ENCODE assay signal across 23 cellular contexts in genomic region chr17:77746391-77746790, GRCh38.
DNase-seq lines count a peak whose midpoint lies in the region; ATAC-seq and TF ChIP-seq lines count a peak whose summit lies in the region.
"Had no signal": no experiment of that assay in that cellular context is flagged by ENCODE, and none has a peak within 500 bp of the region (broad histone marks: within the 10 kb centered on the region; RNA-seq: fewer than 3 reads in every experiment).

No MANE protein-coding gene starts in this region.

- H2AFZ ChIP-seq in neural cell (ENCODE audit: low read depth, low read length): peak overlapping the region; percentile 70

- peak overlapping the region in 1 of 5 experiments; percentile 59 for H3K4me3 Mint-ChIP-seq in brain
- no peak overlapping the region for H3K4me3 Mint-ChIP-seq in stimulated activated naive B cell treated with anti-CD40 and anti-IgM and Interleukin-4, amounts not matched to agents 10 μg/mL and 1 μg/mL and 100 μg/mL, for 72 hours
- H3K4me3 Mint-ChIP-seq: CD4-positive, CD25-positive, alpha-beta regulatory T cell; GM23338 had no signal

- peak overlapping the region in 4 of 5 experiments; percentile 55 to 95 (median 80) for H3K27ac Mint-ChIP-seq in brain
- H3K27ac Mint-ChIP-seq in stimulated activated naive B cell treated with anti-CD40 and anti-IgM and Interleukin-4, amounts not matched to agents 10 μg/mL and 1 μg/mL and 100 μg/mL, for 72 hours: peak overlapping the region; percentile 4
- H3K27ac Mint-ChIP-seq: CD4-positive, CD25-positive, alpha-beta regulatory T cell; GM23338; IgD-negative memory B cell had no signal

- ATAC-seq in stimulated activated naive B cell treated with anti-CD40 and anti-IgM and Interleukin-4, amounts not matched to agents 10 μg/mL and 1 μg/mL and 100 μg/mL, for 72 hours (replicated peaks): no peak
- ATAC-seq: A549 had no signal

- no peaks in the 10 kb centered on the region for H3K36me3 Mint-ChIP-seq in brain
- H3K36me3 Mint-ChIP-seq in stimulated activated naive B cell treated with anti-CD40 and anti-IgM and Interleukin-4, amounts not matched to agents 10 μg/mL and 1 μg/mL and 100 μg/mL, for 72 hours: peaks cover 4 to 5% of the 10 kb centered on the region in 2 donors
- H3K36me3 Mint-ChIP-seq: CD4-positive, CD25-positive, alpha-beta regulatory T cell had no signal

- no peak for DNase-seq in stimulated activated naive B cell treated with anti-CD40 and anti-IgM and Interleukin-4, amounts not matched to agents 10 μg/mL and 1 μg/mL and 100 μg/mL, for 72 hours
- DNase-seq in OCI-M1 (lab: John Stamatoyannopoulos, UW) (no peak), UCSD-AML1 (lab: John Stamatoyannopoulos, UW; ENCODE audit: unreplicated experiment) (no peak), NCI-H1048 (lab: John Stamatoyannopoulos, UW) (no peak)
- DNase-seq: CD4-positive, CD25-positive, alpha-beta regulatory T cell; EL; GF-D8; HCEC 1CT; NCI-H1105 treated with DMSO at 0.1 percent for 48 hours; NCI-H1694; NCI-H2081 treated with DMSO at 0.1 percent for 48 hours; NCI-H2171 treated with DMSO at 0.1 percent for 48 hours; NCI-H446; NCI-H69; SIG-M5; SK-N-SH had no signal

- H3K27ac ChIP-seq in HUES48 (ENCODE audit: low read depth, low read length) (peak overlapping the region; percentile 26), neural cell (ENCODE audit: low read length) (peak overlapping the region; percentile 72)
- H3K27ac ChIP-seq: A549, RWPE1 had no signal

- TF ChIP-seq RAD21 in neural cell (conservative IDR thresholded peaks at IDR 0.05): no peak

- 0 out of 2 replicates have a peak, but pooled peaks cover 6% of the 10 kb centered on the region for H3K27me3 ChIP-seq in HUES48 (ENCODE audit: control insufficient read depth, insufficient read depth, low read length)
- no peaks in the 10 kb centered on the region for H3K27me3 ChIP-seq in neural cell (ENCODE audit: insufficient read depth, low read depth, low read length)

- TF ChIP-seq EP300 in neural cell (conservative IDR thresholded peaks at IDR 0.05; ENCODE audit: poor library complexity, severe bottlenecking): no peak

- H3K27me3 Mint-ChIP-seq in brain: peaks cover 11% of the 10 kb centered on the region
- H3K27me3 Mint-ChIP-seq in stimulated activated naive B cell treated with anti-CD40 and anti-IgM and Interleukin-4, amounts not matched to agents 10 μg/mL and 1 μg/mL and 100 μg/mL, for 72 hours: peaks cover 23 to 31% of the 10 kb centered on the region in 2 donors

- no peak overlapping the region for H3K4me2 ChIP-seq in neural cell (ENCODE audit: low read length)
- H3K4me2 ChIP-seq: A549, GM23338, SK-N-SH had no signal

- H4K20me1 ChIP-seq in neural cell (ENCODE audit: insufficient read depth): no peaks in the 10 kb centered on the region

- TF ChIP-seq CTCF in brain (conservative IDR thresholded peaks at IDR 0.05) (no peak), neural cell (IDR thresholded peaks at IDR 0.05; ENCODE audit: poor library complexity, severe bottlenecking) (no peak)

- no peaks in the 10 kb centered on the region for H3F3A ChIP-seq in neural cell (ENCODE audit: insufficient read depth, low read length, poor library complexity, severe bottlenecking)

- peaks cover 47% of the 10 kb centered on the region for H3K4me1 Mint-ChIP-seq in brain
- no peaks in the 10 kb centered on the region for H3K4me1 Mint-ChIP-seq in stimulated activated naive B cell treated with anti-CD40 and anti-IgM and Interleukin-4, amounts not matched to agents 10 μg/mL and 1 μg/mL and 100 μg/mL, for 72 hours
- H3K4me1 Mint-ChIP-seq: CD4-positive, CD25-positive, alpha-beta regulatory T cell; IgD-negative memory B cell had no signal

- peaks cover 15% of the 10 kb centered on the region for H3K4me1 ChIP-seq in HUES48 (ENCODE audit: control insufficient read depth, insufficient read depth, low read length)
- H3K4me1 ChIP-seq: A549 had no signal

- H3K36me3 ChIP-seq in HUES48 (ENCODE audit: control insufficient read depth, insufficient read depth, low read length): no peaks in the 10 kb centered on the region
- no peaks in the 10 kb centered on the region for H3K36me3 ChIP-seq in neural cell (ENCODE audit: insufficient read depth, low read length)

- H3K9me3 ChIP-seq in HUES48 (ENCODE audit: control insufficient read depth, insufficient read depth, low read length): no peaks in the 10 kb centered on the region
- H3K9me3 ChIP-seq in neural cell (ENCODE audit: low read length): no peaks in the 10 kb centered on the region
- H3K9me3 ChIP-seq: SK-N-SH had no signal

- H3K4me3 ChIP-seq in HUES48 (ENCODE audit: low read depth, low read length) (no peak overlapping the region), neural cell (ENCODE audit: low read length) (no peak overlapping the region)
- H3K4me3 ChIP-seq: A549, GM23338 had no signal

- H3K9me2 ChIP-seq in neural cell (ENCODE audit: insufficient read depth, low read length): no peaks in the 10 kb centered on the region
- H3K9me2 ChIP-seq: SK-N-SH had no signal

- no peaks in the 10 kb centered on the region for H3K79me2 ChIP-seq in neural cell (replicated peaks; ENCODE audit: insufficient read depth, low read length)

- H3K9ac ChIP-seq in HUES48 (ENCODE audit: low read depth, low read length) (no peak overlapping the region), neural cell (ENCODE audit: low read length) (peak overlapping the region; percentile 56)
- H3K9ac ChIP-seq: SK-N-SH had no signal

- peaks cover 3 to 20% (median 6%) of the 10 kb centered on the region in 5 experiments for H3K9me3 Mint-ChIP-seq in brain
- peaks cover 9 to 10% of the 10 kb centered on the region in 2 donors for H3K9me3 Mint-ChIP-seq in stimulated activated naive B cell treated with anti-CD40 and anti-IgM and Interleukin-4, amounts not matched to agents 10 μg/mL and 1 μg/mL and 100 μg/mL, for 72 hours
- H3K9me3 Mint-ChIP-seq: GM23338 had no signal

TF ChIP-seq in neural cell, 6 proteins besides CTCF, POLR2A, EP300 and RAD21:
- no peak for TF ChIP-seq MXI1 (conservative IDR thresholded peaks at IDR 0.05; ENCODE audit: poor library complexity, severe bottlenecking)
- TF ChIP-seq POLR2AphosphoS5 (IDR thresholded peaks at IDR 0.05): no peak
- no peak for TF ChIP-seq REST (IDR thresholded peaks at IDR 0.05; ENCODE audit: borderline replicate concordance)
- TF ChIP-seq TAF1 (IDR thresholded peaks at IDR 0.05; ENCODE audit: low read depth): no peak
- no peak for TF ChIP-seq SMC3 (conservative IDR thresholded peaks at IDR 0.05; ENCODE audit: poor library complexity)
- no peak for TF ChIP-seq EZH2 (IDR thresholded peaks at IDR 0.05; ENCODE audit: borderline replicate concordance, insufficient read depth, low read length, poor library complexity, severe bottlenecking)
